1 cellular context compared by ENCODE assay signal in the genomic region with DNA sequence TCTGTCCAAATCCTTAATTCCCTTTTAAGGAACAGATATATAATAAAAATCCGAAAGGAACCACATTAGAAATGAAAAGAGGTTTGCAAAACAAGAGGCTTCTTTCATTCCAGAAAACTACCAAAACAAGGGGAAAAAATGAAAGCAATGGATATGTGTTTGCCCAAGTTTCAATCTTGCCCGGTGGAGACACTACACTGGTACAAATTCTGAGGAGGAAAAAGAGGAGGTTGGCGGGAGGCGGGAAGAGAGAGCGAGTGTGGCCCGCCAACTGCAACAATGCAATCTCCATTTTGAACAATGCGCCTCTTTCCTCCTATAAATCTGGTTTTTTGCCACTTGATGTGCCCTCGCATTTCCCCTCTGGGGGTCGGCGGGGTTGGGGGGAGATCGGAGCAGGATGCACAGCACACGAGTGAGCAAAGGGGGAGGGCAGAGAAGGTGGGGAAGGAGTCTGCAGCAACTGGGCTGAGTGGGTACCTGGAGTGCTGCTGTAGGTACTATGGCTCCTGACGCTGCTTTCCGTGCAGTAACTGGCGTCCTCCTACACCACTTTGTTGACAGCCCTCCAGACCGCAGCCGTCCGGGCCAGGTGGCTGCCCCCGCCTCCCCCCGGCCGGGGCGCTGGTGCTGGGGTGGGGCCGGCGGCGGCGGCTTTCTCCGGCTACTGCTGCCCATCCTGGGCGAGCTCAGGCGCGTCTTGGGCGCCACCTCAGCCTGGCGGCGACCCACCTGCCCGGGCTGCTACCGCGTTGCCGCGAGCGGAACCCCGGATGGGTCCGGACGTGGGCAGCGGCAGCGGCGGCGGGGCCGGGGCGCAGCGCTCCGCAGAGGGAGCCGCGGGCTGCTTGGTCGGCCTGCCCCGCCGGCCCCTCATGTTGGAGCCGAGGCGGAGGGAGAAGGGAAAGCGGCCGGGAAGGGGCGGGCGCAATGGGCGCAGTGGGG.
TF ChIP-seq lines count a peak whose summit lies in the region.

No MANE protein-coding gene starts in this region.

TF ChIP-seq in HepG2, 621 proteins besides CTCF, POLR2A, EP300 and RAD21 (continued from another document and continues in another):
- TF ChIP-seq, protein P1, sequence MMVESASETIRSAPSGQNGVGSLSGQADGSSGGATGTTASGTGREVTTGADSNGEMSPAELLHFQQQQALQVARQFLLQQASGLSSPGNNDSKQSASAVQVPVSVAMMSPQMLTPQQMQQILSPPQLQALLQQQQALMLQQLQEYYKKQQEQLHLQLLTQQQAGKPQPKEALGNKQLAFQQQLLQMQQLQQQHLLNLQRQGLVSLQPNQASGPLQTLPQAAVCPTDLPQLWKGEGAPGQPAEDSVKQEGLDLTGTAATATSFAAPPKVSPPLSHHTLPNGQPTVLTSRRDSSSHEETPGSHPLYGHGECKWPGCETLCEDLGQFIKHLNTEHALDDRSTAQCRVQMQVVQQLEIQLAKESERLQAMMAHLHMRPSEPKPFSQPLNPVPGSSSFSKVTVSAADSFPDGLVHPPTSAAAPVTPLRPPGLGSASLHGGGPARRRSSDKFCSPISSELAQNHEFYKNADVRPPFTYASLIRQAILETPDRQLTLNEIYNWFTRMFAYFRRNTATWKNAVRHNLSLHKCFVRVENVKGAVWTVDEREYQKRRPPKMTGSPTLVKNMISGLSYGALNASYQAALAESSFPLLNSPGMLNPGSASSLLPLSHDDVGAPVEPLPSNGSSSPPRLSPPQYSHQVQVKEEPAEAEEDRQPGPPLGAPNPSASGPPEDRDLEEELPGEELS (CRISPR knock-in tag; IDR thresholded peaks at IDR 0.05) = 0 out of 2 replicates have a peak, but pooled peaks have one; percentile 46
- peak; percentile 48 for TF ChIP-seq HNRNPLL (IDR thresholded peaks at IDR 0.05; ENCODE audit: low read depth, low read length, poor library complexity, severe bottlenecking)
- peak; percentile 71; the same call in 1 of the 2 replicates for TF ChIP-seq ZSCAN21 (CRISPR knock-in tag; IDR thresholded peaks at IDR 0.05; ENCODE audit: borderline replicate concordance)
- TF ChIP-seq, protein P2, sequence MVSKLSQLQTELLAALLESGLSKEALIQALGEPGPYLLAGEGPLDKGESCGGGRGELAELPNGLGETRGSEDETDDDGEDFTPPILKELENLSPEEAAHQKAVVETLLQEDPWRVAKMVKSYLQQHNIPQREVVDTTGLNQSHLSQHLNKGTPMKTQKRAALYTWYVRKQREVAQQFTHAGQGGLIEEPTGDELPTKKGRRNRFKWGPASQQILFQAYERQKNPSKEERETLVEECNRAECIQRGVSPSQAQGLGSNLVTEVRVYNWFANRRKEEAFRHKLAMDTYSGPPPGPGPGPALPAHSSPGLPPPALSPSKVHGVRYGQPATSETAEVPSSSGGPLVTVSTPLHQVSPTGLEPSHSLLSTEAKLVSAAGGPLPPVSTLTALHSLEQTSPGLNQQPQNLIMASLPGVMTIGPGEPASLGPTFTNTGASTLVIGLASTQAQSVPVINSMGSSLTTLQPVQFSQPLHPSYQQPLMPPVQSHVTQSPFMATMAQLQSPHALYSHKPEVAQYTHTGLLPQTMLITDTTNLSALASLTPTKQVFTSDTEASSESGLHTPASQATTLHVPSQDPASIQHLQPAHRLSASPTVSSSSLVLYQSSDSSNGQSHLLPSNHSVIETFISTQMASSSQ (IDR thresholded peaks at IDR 0.05; ENCODE audit: low read depth) = no peak
- TF ChIP-seq, protein P2 (CRISPR knock-in tag; IDR thresholded peaks at IDR 0.05; ENCODE audit: borderline replicate concordance) = 0 out of 2 replicates have a peak, but pooled peaks have one; percentile 9
- peak; percentile 81; the same call in 1 of the 2 replicates for TF ChIP-seq ZNF749 (CRISPR knock-in tag; IDR thresholded peaks at IDR 0.05; ENCODE audit: borderline replicate concordance)
- TF ChIP-seq BORCS8-MEF2B (CRISPR knock-in tag; IDR thresholded peaks at IDR 0.05) = no peak
- 0 out of 2 replicates have a peak, but pooled peaks have one; percentile 13 for TF ChIP-seq ZNF446 (CRISPR knock-in tag; IDR thresholded peaks at IDR 0.05)
- TF ChIP-seq TAF15 (IDR thresholded peaks at IDR 0.05; ENCODE audit: low read depth, low read length, poor library complexity, severe bottlenecking) = peak; percentile 64
- TF ChIP-seq ZNF598 (CRISPR knock-in tag; IDR thresholded peaks at IDR 0.05; ENCODE audit: borderline replicate concordance) = no peak; the same call in 1 of the 2 replicates
- 0 out of 2 replicates have a peak, but pooled peaks have one; percentile 10 for TF ChIP-seq HDAC1 (CRISPR knock-in tag; IDR thresholded peaks at IDR 0.05)
- no peak for TF ChIP-seq ATF7 (IDR thresholded peaks at IDR 0.05)
- TF ChIP-seq ATF7 (CRISPR knock-in tag; IDR thresholded peaks at IDR 0.05) = no peak
- TF ChIP-seq, protein P3, sequence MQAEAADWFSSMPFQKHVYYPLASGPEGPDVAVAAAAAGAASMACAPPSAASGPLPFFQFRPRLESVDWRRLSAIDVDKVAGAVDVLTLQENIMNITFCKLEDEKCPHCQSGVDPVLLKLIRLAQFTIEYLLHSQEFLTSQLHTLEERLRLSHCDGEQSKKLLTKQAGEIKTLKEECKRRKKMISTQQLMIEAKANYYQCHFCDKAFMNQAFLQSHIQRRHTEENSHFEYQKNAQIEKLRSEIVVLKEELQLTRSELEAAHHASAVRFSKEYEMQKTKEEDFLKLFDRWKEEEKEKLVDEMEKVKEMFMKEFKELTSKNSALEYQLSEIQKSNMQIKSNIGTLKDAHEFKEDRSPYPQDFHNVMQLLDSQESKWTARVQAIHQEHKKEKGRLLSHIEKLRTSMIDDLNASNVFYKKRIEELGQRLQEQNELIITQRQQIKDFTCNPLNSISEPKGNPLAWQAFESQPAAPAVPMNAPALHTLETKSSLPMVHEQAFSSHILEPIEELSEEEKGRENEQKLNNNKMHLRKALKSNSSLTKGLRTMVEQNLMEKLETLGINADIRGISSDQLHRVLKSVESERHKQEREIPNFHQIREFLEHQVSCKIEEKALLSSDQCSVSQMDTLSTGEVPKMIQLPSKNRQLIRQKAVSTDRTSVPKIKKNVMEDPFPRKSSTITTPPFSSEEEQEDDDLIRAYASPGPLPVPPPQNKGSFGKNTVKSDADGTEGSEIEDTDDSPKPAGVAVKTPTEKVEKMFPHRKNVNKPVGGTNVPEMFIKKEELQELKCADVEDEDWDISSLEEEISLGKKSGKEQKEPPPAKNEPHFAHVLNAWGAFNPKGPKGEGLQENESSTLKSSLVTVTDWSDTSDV (CRISPR knock-in tag; IDR thresholded peaks at IDR 0.05) = peak; percentile 62; the same call in 1 of the 2 replicates
- TF ChIP-seq ZNF501 (CRISPR knock-in tag; IDR thresholded peaks at IDR 0.05) = peak; percentile 32; the same call in 1 of the 2 replicates
- TF ChIP-seq HOXA3 (CRISPR knock-in tag; IDR thresholded peaks at IDR 0.05) = peak; percentile 54
- peak; percentile 65 for TF ChIP-seq ZNF883 (CRISPR knock-in tag; IDR thresholded peaks at IDR 0.05; ENCODE audit: not compliant biosample characterization)
- TF ChIP-seq ZKSCAN5 (CRISPR knock-in tag; IDR thresholded peaks at IDR 0.05) = no peak
- TF ChIP-seq, protein P4, sequence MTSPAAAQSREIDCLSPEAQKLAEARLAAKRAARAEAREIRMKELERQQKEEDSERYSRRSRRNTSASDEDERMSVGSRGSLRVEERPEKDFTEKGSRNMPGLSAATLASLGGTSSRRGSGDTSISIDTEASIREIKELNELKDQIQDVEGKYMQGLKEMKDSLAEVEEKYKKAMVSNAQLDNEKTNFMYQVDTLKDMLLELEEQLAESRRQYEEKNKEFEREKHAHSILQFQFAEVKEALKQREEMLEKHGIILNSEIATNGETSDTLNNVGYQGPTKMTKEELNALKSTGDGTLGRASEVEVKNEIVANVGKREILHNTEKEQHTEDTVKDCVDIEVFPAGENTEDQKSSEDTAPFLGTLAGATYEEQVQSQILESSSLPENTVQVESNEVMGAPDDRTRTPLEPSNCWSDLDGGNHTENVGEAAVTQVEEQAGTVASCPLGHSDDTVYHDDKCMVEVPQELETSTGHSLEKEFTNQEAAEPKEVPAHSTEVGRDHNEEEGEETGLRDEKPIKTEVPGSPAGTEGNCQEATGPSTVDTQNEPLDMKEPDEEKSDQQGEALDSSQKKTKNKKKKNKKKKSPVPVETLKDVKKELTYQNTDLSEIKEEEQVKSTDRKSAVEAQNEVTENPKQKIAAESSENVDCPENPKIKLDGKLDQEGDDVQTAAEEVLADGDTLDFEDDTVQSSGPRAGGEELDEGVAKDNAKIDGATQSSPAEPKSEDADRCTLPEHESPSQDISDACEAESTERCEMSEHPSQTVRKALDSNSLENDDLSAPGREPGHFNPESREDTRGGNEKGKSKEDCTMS (CRISPR knock-in tag; conservative IDR thresholded peaks at IDR 0.05) = 0 out of 2 replicates have a peak, but pooled peaks have one; percentile 16
- TF ChIP-seq, protein P5, sequence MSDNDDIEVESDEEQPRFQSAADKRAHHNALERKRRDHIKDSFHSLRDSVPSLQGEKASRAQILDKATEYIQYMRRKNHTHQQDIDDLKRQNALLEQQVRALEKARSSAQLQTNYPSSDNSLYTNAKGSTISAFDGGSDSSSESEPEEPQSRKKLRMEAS (IDR thresholded peaks at IDR 0.05) = peak; percentile 45; the same call in 1 of the 2 replicates
- TF ChIP-seq ZIK1 (CRISPR knock-in tag; IDR thresholded peaks at IDR 0.05; ENCODE audit: borderline replicate concordance, low read depth) = peak; percentile 46
- TF ChIP-seq, protein P6, sequence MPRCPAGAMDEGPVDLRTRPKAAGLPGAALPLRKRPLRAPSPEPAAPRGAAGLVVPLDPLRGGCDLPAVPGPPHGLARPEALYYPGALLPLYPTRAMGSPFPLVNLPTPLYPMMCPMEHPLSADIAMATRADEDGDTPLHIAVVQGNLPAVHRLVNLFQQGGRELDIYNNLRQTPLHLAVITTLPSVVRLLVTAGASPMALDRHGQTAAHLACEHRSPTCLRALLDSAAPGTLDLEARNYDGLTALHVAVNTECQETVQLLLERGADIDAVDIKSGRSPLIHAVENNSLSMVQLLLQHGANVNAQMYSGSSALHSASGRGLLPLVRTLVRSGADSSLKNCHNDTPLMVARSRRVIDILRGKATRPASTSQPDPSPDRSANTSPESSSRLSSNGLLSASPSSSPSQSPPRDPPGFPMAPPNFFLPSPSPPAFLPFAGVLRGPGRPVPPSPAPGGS (CRISPR knock-in tag; IDR thresholded peaks at IDR 0.05) = peak; percentile 68
- TF ChIP-seq MXD4 (CRISPR knock-in tag; IDR thresholded peaks at IDR 0.05) = 0 out of 2 replicates have a peak, but pooled peaks have one; percentile 52
- TF ChIP-seq, protein P7, sequence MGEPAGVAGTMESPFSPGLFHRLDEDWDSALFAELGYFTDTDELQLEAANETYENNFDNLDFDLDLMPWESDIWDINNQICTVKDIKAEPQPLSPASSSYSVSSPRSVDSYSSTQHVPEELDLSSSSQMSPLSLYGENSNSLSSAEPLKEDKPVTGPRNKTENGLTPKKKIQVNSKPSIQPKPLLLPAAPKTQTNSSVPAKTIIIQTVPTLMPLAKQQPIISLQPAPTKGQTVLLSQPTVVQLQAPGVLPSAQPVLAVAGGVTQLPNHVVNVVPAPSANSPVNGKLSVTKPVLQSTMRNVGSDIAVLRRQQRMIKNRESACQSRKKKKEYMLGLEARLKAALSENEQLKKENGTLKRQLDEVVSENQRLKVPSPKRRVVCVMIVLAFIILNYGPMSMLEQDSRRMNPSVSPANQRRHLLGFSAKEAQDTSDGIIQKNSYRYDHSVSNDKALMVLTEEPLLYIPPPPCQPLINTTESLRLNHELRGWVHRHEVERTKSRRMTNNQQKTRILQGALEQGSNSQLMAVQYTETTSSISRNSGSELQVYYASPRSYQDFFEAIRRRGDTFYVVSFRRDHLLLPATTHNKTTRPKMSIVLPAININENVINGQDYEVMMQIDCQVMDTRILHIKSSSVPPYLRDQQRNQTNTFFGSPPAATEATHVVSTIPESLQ (CRISPR knock-in tag; conservative IDR thresholded peaks at IDR 0.05) = no peak
- TF ChIP-seq SMYD3 (CRISPR knock-in tag; IDR thresholded peaks at IDR 0.05) = no peak
- peak; percentile 26 for TF ChIP-seq ZNF768 (CRISPR knock-in tag; IDR thresholded peaks at IDR 0.05)
- peak; percentile 82; the same call in 1 of the 2 replicates for TF ChIP-seq ZNF891 (CRISPR knock-in tag; IDR thresholded peaks at IDR 0.05)
- TF ChIP-seq, protein P8, sequence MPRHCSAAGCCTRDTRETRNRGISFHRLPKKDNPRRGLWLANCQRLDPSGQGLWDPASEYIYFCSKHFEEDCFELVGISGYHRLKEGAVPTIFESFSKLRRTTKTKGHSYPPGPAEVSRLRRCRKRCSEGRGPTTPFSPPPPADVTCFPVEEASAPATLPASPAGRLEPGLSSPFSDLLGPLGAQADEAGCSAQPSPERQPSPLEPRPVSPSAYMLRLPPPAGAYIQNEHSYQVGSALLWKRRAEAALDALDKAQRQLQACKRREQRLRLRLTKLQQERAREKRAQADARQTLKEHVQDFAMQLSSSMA (CRISPR knock-in tag; IDR thresholded peaks at IDR 0.05) = 0 out of 2 replicates have a peak, but pooled peaks have one; percentile 31
- TF ChIP-seq XRCC5 (optimal IDR thresholded peaks at IDR 0.05; ENCODE audit: low read length) = peak; percentile 23
- TF ChIP-seq SRSF1 (optimal IDR thresholded peaks at IDR 0.05; ENCODE audit: low read depth, low read length) = peak; percentile 5
